1 cellular context compared by ENCODE assay signal in genomic region chr22:45429921-45430775, GRCh38.
TF ChIP-seq lines count a peak whose summit lies in the region.

No MANE protein-coding gene starts in this region.

TF ChIP-seq in SK-N-SH, 30 proteins besides CTCF, POLR2A, EP300 and RAD21 (continued from another document):
- TF ChIP-seq USF2 (IDR thresholded peaks at IDR 0.05; ENCODE audit: borderline replicate concordance, low read depth, low read length), result no peak
- no peak for TF ChIP-seq POLR2AphosphoS5 (IDR thresholded peaks at IDR 0.05; ENCODE audit: low read depth, low read length)
- TF ChIP-seq ELF1 (IDR thresholded peaks at IDR 0.05), result no peak
- TF ChIP-seq GABPA (IDR thresholded peaks at IDR 0.05; ENCODE audit: low read depth), result no peak
- no peak for TF ChIP-seq MEF2A (IDR thresholded peaks at IDR 0.05; ENCODE audit: borderline replicate concordance, low read depth)
- TF ChIP-seq FOXJ3 (CRISPR knock-in tag; IDR thresholded peaks at IDR 0.05), result no peak
- no peak for TF ChIP-seq TEAD4 (IDR thresholded peaks at IDR 0.05; ENCODE audit: borderline replicate concordance, insufficient read depth)
- no peak for TF ChIP-seq FOXM1 (IDR thresholded peaks at IDR 0.05; ENCODE audit: low read depth)
- no peak for TF ChIP-seq REST (IDR thresholded peaks at IDR 0.05; ENCODE audit: low read depth, low read length)
- TF ChIP-seq, protein P1, sequence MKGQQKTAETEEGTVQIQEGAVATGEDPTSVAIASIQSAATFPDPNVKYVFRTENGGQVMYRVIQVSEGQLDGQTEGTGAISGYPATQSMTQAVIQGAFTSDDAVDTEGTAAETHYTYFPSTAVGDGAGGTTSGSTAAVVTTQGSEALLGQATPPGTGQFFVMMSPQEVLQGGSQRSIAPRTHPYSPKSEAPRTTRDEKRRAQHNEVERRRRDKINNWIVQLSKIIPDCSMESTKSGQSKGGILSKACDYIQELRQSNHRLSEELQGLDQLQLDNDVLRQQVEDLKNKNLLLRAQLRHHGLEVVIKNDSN (IDR thresholded peaks at IDR 0.05; ENCODE audit: borderline replicate concordance, low read depth), result no peak
- no peak for TF ChIP-seq SMC3 (IDR thresholded peaks at IDR 0.05; ENCODE audit: low read depth, low read length)
- TF ChIP-seq, protein P2, sequence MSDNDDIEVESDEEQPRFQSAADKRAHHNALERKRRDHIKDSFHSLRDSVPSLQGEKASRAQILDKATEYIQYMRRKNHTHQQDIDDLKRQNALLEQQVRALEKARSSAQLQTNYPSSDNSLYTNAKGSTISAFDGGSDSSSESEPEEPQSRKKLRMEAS (IDR thresholded peaks at IDR 0.05; ENCODE audit: low read depth), result no peak
